Comparison of ENCODE assay signal across 23 cellular contexts in the genomic region with DNA sequence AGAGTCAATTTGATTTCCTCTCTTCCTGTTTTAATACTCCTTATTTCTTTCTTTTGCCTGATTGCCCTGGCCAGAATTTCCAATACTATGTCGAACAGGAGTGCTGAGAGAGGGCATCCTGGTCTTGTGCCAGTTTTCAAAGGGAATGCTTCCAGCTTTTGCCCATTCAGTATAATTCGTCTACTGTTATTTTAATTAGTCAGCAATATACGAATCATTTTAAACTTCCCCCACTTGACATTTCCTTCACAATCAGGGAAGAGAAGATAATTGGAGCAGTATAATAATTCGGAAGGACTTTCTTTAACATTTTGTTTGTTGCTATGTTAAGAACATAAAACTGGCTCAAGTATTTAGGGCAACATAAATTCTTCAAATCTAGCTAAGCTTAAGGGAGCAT.
"Had no signal": no experiment of that assay in that cellular context is flagged by ENCODE, and none has a peak within 500 bp of the region (broad histone marks: within the 10 kb centered on the region; RNA-seq: fewer than 3 reads in every experiment).

No MANE protein-coding gene starts in this region.

- H3K9ac ChIP-seq: parathyroid adenoma had no signal

- H3K9me3 ChIP-seq: colonic mucosa, psoas muscle, sigmoid colon, testis, tibial nerve, upper lobe of right lung had no signal

- H3K4me3 ChIP-seq: colonic mucosa, heart left ventricle, lung, psoas muscle, sigmoid colon, skin epidermis, testis, tibial nerve, upper lobe of right lung had no signal

- H3K36me3 ChIP-seq: colonic mucosa, heart left ventricle, sigmoid colon, tibial nerve, upper lobe of right lung had no signal

- H3K79me2 ChIP-seq: parathyroid adenoma had no signal

- FAIRE-seq: frontal cortex had no signal

- H3K4me1 ChIP-seq: colonic mucosa, heart left ventricle, parathyroid adenoma, psoas muscle, sigmoid colon, testis, tibial nerve, upper lobe of right lung had no signal

- ATAC-seq: heart left ventricle; left colon; left ventricle myocardium superior; psoas muscle; stimulated activated naive B cell treated with anti-CD40 and anti-IgM and Interleukin-4, amounts not matched to agents 10 μg/mL and 1 μg/mL and 100 μg/mL, for 72 hours; stimulated activated naive CD8-positive, alpha-beta T cell treated with anti-CD3 and anti-CD28 coated beads, Interleukin-15, amount 100 ng/mL, for 72 hours; upper lobe of right lung had no signal

- H3K27ac ChIP-seq: colonic mucosa, heart left ventricle, parathyroid adenoma, psoas muscle, sigmoid colon, skin epidermis, testis, tibial nerve, upper lobe of right lung had no signal

- DNase-seq: colonic mucosa; effector CD4-positive, alpha-beta T cell; endodermal cell; heart left ventricle; hippocampal formation; left colon; left ventricle myocardium superior; mesenchymal stem cell; naive B cell; occipital lobe; psoas muscle; sigmoid colon; stimulated activated CD4-positive, alpha-beta T cell treated with anti-CD3 and anti-CD28 coated beads, Interleukin-2, amount 100 ng/mL, for 24 hours; stimulated activated CD4-positive, alpha-beta T cell treated with anti-CD3 and anti-CD28 coated beads, Interleukin-4, amount 100 ng/mL, for 4 hours; stimulated activated naive B cell treated with anti-CD40 and anti-IgM and Interleukin-4, amounts not matched to agents 10 μg/mL and 1 μg/mL and 100 μg/mL, for 72 hours; stimulated activated naive CD8-positive, alpha-beta T cell treated with anti-CD3 and anti-CD28 coated beads, Interleukin-15, amount 100 ng/mL, for 72 hours; testis; upper lobe of right lung had no signal

- H2AFZ ChIP-seq: parathyroid adenoma had no signal

- H3K27me3 ChIP-seq: colonic mucosa, heart left ventricle, sigmoid colon, testis, tibial nerve, upper lobe of right lung had no signal
